ENCODE assay signal across 27 cellular contexts in genomic region chr20:53843645-53844044, GRCh38.
DNase-seq lines count a peak whose midpoint lies in the region; ATAC-seq lines count a peak whose summit lies in the region.
"Had no signal": no experiment of that assay in that cellular context is flagged by ENCODE, and none has a peak within 500 bp of the region (broad histone marks: within the 10 kb centered on the region; RNA-seq: fewer than 3 reads in every experiment).

No MANE protein-coding gene starts in this region.

- no peaks in the 10 kb centered on the region for H3K36me3 Mint-ChIP-seq in CD4-positive, CD25-positive, alpha-beta regulatory T cell
- peaks cover 0 to 3% (median 0%) of the 10 kb centered on the region in 3 donors for H3K36me3 Mint-ChIP-seq in CD8-positive, alpha-beta memory T cell
- peaks cover 2% of the 10 kb centered on the region for H3K36me3 Mint-ChIP-seq in activated T-helper 1 cell treated with anti-CD3 and anti-CD28 coated beads, Interleukin-12 subunit alpha, Interleukin-12 subunit beta, Interleukin-2, Interleukin-4 antibody, amounts not matched to agents 30 ng/mL and 10 ng/mL and 1 ng/mL, durations not matched to agents 14 hours and 24 hours and 36 hours (ENCODE audit: low read depth)
- peaks cover 0 to 9% (median 0%) of the 10 kb centered on the region in 5 donors for H3K36me3 Mint-ChIP-seq in naive thymus-derived CD4-positive, alpha-beta T cell

- no peak overlapping the region for H3K4me3 ChIP-seq in CD4-positive, CD25-positive, alpha-beta regulatory T cell (ENCODE audit: low read depth, low read length)
- H3K4me3 ChIP-seq in CD8-positive, alpha-beta memory T cell (ENCODE audit: low read length), result no peak overlapping the region
- no peak overlapping the region for H3K4me3 ChIP-seq in naive thymus-derived CD4-positive, alpha-beta T cell (ENCODE audit: low read length)
- H3K4me3 ChIP-seq: BLaER1 treated with 17β-estradiol and CSF1 and Interleukin-3, amounts not matched to agents 10 nM and 100 nM; body of pancreas; GM23248; left lung; smooth muscle cell; tibial artery; vagina had no signal

- no peaks in the 10 kb centered on the region for H3K36me3 ChIP-seq in CD4-positive, CD25-positive, alpha-beta regulatory T cell (ENCODE audit: control insufficient read depth, insufficient read depth, low read length)
- no peaks in the 10 kb centered on the region for H3K36me3 ChIP-seq in CD8-positive, alpha-beta memory T cell (ENCODE audit: insufficient read depth, low read length)
- H3K36me3 ChIP-seq in naive thymus-derived CD4-positive, alpha-beta T cell (ENCODE audit: control insufficient read depth in 2 of 3, insufficient read depth in 3 of 3, low read length in 3 of 3), result no peaks in the 10 kb centered on the region
- H3K36me3 ChIP-seq: BLaER1 treated with 17β-estradiol and CSF1 and Interleukin-3, amounts not matched to agents 10 nM and 100 nM; left lung; tibial artery; vagina had no signal

- DNase-seq in CD4-positive, CD25-positive, alpha-beta regulatory T cell, result no peak
- DNase-seq in CD8-positive, alpha-beta memory T cell, result no peak
- DNase-seq in activated T-helper 1 cell treated with anti-CD3 and anti-CD28 coated beads, Interleukin-12 subunit alpha, Interleukin-12 subunit beta, Interleukin-2, Interleukin-4 antibody, amounts not matched to agents 30 ng/mL and 10 ng/mL and 1 ng/mL, durations not matched to agents 14 hours and 24 hours and 36 hours (ENCODE audit: low spot score), result no peak
- no peak for DNase-seq in naive thymus-derived CD4-positive, alpha-beta T cell
- DNase-seq in NCI-H187 treated with DMSO at 0.1 percent for 48 hours (lab: John Stamatoyannopoulos, UW), result no peak
- DNase-seq in NCI-H82 (lab: John Stamatoyannopoulos, UW), result no peak
- DNase-seq in midbrain (lab: John Stamatoyannopoulos, UW), result no peak
- DNase-seq: activated CD8-positive, alpha-beta memory T cell treated with anti-CD3 and anti-CD28 coated beads for 24 hours; activated gamma-delta T cell treated with Interleukin-2 at 50 U/mL for 16 hours; activated T-cell treated with anti-CD3 and anti-CD28 coated beads, Interleukin-2, amount 50 U/mL, for 4 hours; body of pancreas; dermis blood vessel endothelial cell; glutamatergic neuron; GM23248; left lung; mesenchymal stem cell; NCI-H446; NCI-H774; right cardiac atrium; stimulated activated CD4-positive, alpha-beta T cell treated with anti-CD3 and anti-CD28 coated beads, Interleukin-2, amount 100 ng/mL, for 24 hours; stimulated activated CD8-positive, alpha-beta memory T cell treated with anti-CD3 and anti-CD28 coated beads, Interleukin-4, amount 100 ng/mL, for 48 hours; tibial artery had no signal

- no peaks in the 10 kb centered on the region for H3K9me3 ChIP-seq in CD4-positive, CD25-positive, alpha-beta regulatory T cell (ENCODE audit: control insufficient read depth in 2 of 2, low read length in 2 of 2)
- H3K9me3 ChIP-seq in CD8-positive, alpha-beta memory T cell (ENCODE audit: low read length), result no peaks in the 10 kb centered on the region
- H3K9me3 ChIP-seq in naive thymus-derived CD4-positive, alpha-beta T cell (ENCODE audit: control insufficient read depth in 2 of 3, low read length in 3 of 3), result no peaks in the 10 kb centered on the region
- H3K9me3 ChIP-seq: body of pancreas, left lung, tibial artery, vagina had no signal

- no peak overlapping the region for H3K4me3 Mint-ChIP-seq in CD4-positive, CD25-positive, alpha-beta regulatory T cell
- peak overlapping the region in 1 of 7 donors; percentile 72 for H3K4me3 Mint-ChIP-seq in CD8-positive, alpha-beta memory T cell
- no peak overlapping the region for H3K4me3 Mint-ChIP-seq in activated T-helper 1 cell treated with anti-CD3 and anti-CD28 coated beads, Interleukin-12 subunit alpha, Interleukin-12 subunit beta, Interleukin-2, Interleukin-4 antibody, amounts not matched to agents 30 ng/mL and 10 ng/mL and 1 ng/mL, durations not matched to agents 14 hours and 24 hours and 36 hours
- H3K4me3 Mint-ChIP-seq in naive thymus-derived CD4-positive, alpha-beta T cell, result peak overlapping the region in 4 of 10 donors; percentile 42 to 78 (median 70)

- peaks cover 36% of the 10 kb centered on the region for H3K4me1 ChIP-seq in CD4-positive, CD25-positive, alpha-beta regulatory T cell (ENCODE audit: control insufficient read depth, insufficient read depth, low read length, poor library complexity, severe bottlenecking)
- peaks cover 94% of the 10 kb centered on the region for H3K4me1 ChIP-seq in CD8-positive, alpha-beta memory T cell (ENCODE audit: insufficient read depth, low read length)
- H3K4me1 ChIP-seq in naive thymus-derived CD4-positive, alpha-beta T cell (ENCODE audit: control insufficient read depth in 2 of 2, insufficient read depth in 2 of 2, low read length in 2 of 2), result peaks cover 80 to 85% of the 10 kb centered on the region in 2 donors
- H3K4me1 ChIP-seq: tibial artery had no signal

- intact Hi-C loops in activated T-helper 1 cell treated with anti-CD3 and anti-CD28 coated beads, Interleukin-12 subunit alpha, Interleukin-12 subunit beta, Interleukin-2, Interleukin-4 antibody, amounts not matched to agents 30 ng/mL and 10 ng/mL and 1 ng/mL, durations not matched to agents 14 hours and 24 hours and 36 hours (cut with micrococcal nuclease), result loop anchor here (2.0 kb wide), 2 partner anchors 15 to 49 kb away; no protein-coding TSS in a partner anchor
- intact Hi-C loops in naive thymus-derived CD4-positive, alpha-beta T cell (cut with micrococcal nuclease), result loop anchor here (1.0 to 5.0 kb wide), 3 partner anchors 15 to 136 kb away; no protein-coding TSS in a partner anchor

- POLR2A ChIA-PET in CD8-positive, alpha-beta memory T cell (lab: Charles Lee), result interaction anchor here (0.6 to 1.1 kb wide), 4 partner anchors 30 to 261 kb away, joined by 3 to 6 read pairs (median 4); no protein-coding TSS in a partner anchor
- POLR2A ChIA-PET in naive thymus-derived CD4-positive, alpha-beta T cell (lab: Charles Lee), result interaction anchor here (0.6 to 1.9 kb wide), 8 partner anchors 9 to 190 kb away, joined by 3 to 7 read pairs (median 4); no protein-coding TSS in a partner anchor

- no peaks in the 10 kb centered on the region for H3K27me3 ChIP-seq in CD4-positive, CD25-positive, alpha-beta regulatory T cell (ENCODE audit: control insufficient read depth, insufficient read depth, low read length)
- H3K27me3 ChIP-seq in CD8-positive, alpha-beta memory T cell (ENCODE audit: insufficient read depth, low read length, poor library complexity, severe bottlenecking), result no peaks in the 10 kb centered on the region
- H3K27me3 ChIP-seq in naive thymus-derived CD4-positive, alpha-beta T cell (ENCODE audit: control insufficient read depth in 2 of 2, insufficient read depth in 2 of 2, low read length in 2 of 2), result no peaks in the 10 kb centered on the region
- H3K27me3 ChIP-seq: BLaER1 treated with 17β-estradiol and CSF1 and Interleukin-3, amounts not matched to agents 10 nM and 100 nM; body of pancreas; left lung; tibial artery; vagina had no signal

- peak overlapping the region in 2 of 3 donors; percentile 79 to 98 for H3K27ac Mint-ChIP-seq in CD4-positive, CD25-positive, alpha-beta regulatory T cell
- H3K27ac Mint-ChIP-seq in CD8-positive, alpha-beta memory T cell, result peak overlapping the region in 7 of 8 donors; percentile 41 to 99 (median 91)
- peak overlapping the region; percentile 8 for H3K27ac Mint-ChIP-seq in activated T-helper 1 cell treated with anti-CD3 and anti-CD28 coated beads, Interleukin-12 subunit alpha, Interleukin-12 subunit beta, Interleukin-2, Interleukin-4 antibody, amounts not matched to agents 30 ng/mL and 10 ng/mL and 1 ng/mL, durations not matched to agents 14 hours and 24 hours and 36 hours
- H3K27ac Mint-ChIP-seq in naive thymus-derived CD4-positive, alpha-beta T cell, result peak overlapping the region in 8 of 9 donors; percentile 9 to 92 (median 88)

- H3K4me1 Mint-ChIP-seq in CD4-positive, CD25-positive, alpha-beta regulatory T cell, result peaks cover 48 to 85% (median 64%) of the 10 kb centered on the region in 4 donors
- peaks cover 82 to 94% (median 92%) of the 10 kb centered on the region in 3 donors for H3K4me1 Mint-ChIP-seq in CD8-positive, alpha-beta memory T cell
- H3K4me1 Mint-ChIP-seq in activated T-helper 1 cell treated with anti-CD3 and anti-CD28 coated beads, Interleukin-12 subunit alpha, Interleukin-12 subunit beta, Interleukin-2, Interleukin-4 antibody, amounts not matched to agents 30 ng/mL and 10 ng/mL and 1 ng/mL, durations not matched to agents 14 hours and 24 hours and 36 hours (ENCODE audit: low read depth), result peaks cover 84% of the 10 kb centered on the region
- peaks cover 59 to 95% (median 85%) of the 10 kb centered on the region in 7 donors for H3K4me1 Mint-ChIP-seq in naive thymus-derived CD4-positive, alpha-beta T cell

- CTCF ChIA-PET in CD8-positive, alpha-beta memory T cell (lab: Charles Lee), result interaction anchor here (1.2 to 3.0 kb wide), 7 partner anchors 13 to 201 kb away, joined by 3 to 11 read pairs (median 5); no protein-coding TSS in a partner anchor
- CTCF ChIA-PET in naive thymus-derived CD4-positive, alpha-beta T cell (lab: Charles Lee), result interaction anchor here (0.7 to 1.4 kb wide), 2 partner anchors 12 to 19 kb away, joined by 3 to 4 read pairs; no protein-coding TSS in a partner anchor

- peaks cover 0 to 4% (median 1%) of the 10 kb centered on the region in 7 donors for H3K9me3 Mint-ChIP-seq in CD4-positive, CD25-positive, alpha-beta regulatory T cell
- H3K9me3 Mint-ChIP-seq in CD8-positive, alpha-beta memory T cell, result peaks cover 0 to 2% (median 0%) of the 10 kb centered on the region in 5 donors
- H3K9me3 Mint-ChIP-seq in activated T-helper 1 cell treated with anti-CD3 and anti-CD28 coated beads, Interleukin-12 subunit alpha, Interleukin-12 subunit beta, Interleukin-2, Interleukin-4 antibody, amounts not matched to agents 30 ng/mL and 10 ng/mL and 1 ng/mL, durations not matched to agents 14 hours and 24 hours and 36 hours, result peaks cover 3% of the 10 kb centered on the region
- peaks cover 0 to 4% (median 0%) of the 10 kb centered on the region in 11 donors for H3K9me3 Mint-ChIP-seq in naive thymus-derived CD4-positive, alpha-beta T cell

- H3K27ac ChIP-seq in CD4-positive, CD25-positive, alpha-beta regulatory T cell (ENCODE audit: insufficient read depth, low read length, poor library complexity, severe bottlenecking), result no peak overlapping the region
- H3K27ac ChIP-seq in CD8-positive, alpha-beta memory T cell (ENCODE audit: low read depth, low read length), result no peak overlapping the region
- H3K27ac ChIP-seq in naive thymus-derived CD4-positive, alpha-beta T cell (ENCODE audit: low read depth, low read length), result no peak overlapping the region
- H3K27ac ChIP-seq: body of pancreas, GM23248, tibial artery, vagina had no signal

- no peak for ATAC-seq in CD4-positive, CD25-positive, alpha-beta regulatory T cell (ENCODE audit: low read depth in 2 of 2)
- ATAC-seq in naive thymus-derived CD4-positive, alpha-beta T cell, result no peak
- ATAC-seq: body of pancreas, esophagus mucosa, left lung, right cardiac atrium had no signal

- H3K27me3 Mint-ChIP-seq in CD4-positive, CD25-positive, alpha-beta regulatory T cell, result no peaks in the 10 kb centered on the region
- H3K27me3 Mint-ChIP-seq in CD8-positive, alpha-beta memory T cell, result no peaks in the 10 kb centered on the region
- peaks cover 2% of the 10 kb centered on the region for H3K27me3 Mint-ChIP-seq in activated T-helper 1 cell treated with anti-CD3 and anti-CD28 coated beads, Interleukin-12 subunit alpha, Interleukin-12 subunit beta, Interleukin-2, Interleukin-4 antibody, amounts not matched to agents 30 ng/mL and 10 ng/mL and 1 ng/mL, durations not matched to agents 14 hours and 24 hours and 36 hours (ENCODE audit: insufficient read depth)
- no peaks in the 10 kb centered on the region for H3K27me3 Mint-ChIP-seq in naive thymus-derived CD4-positive, alpha-beta T cell
- H3K27me3 Mint-ChIP-seq: IgD-negative memory B cell had no signal

Comparison
In these comparisons a context has a peak if more than half of its experiments do, and no peak if none do; other contexts are left out.
1. H3K27ac Mint-ChIP-seq: peak in every context shown above with its lines; median percentile 91 in CD8-positive, alpha-beta memory T cell; 88 in CD4-positive, CD25-positive, alpha-beta regulatory T cell; 88 in naive thymus-derived CD4-positive, alpha-beta T cell; 8 in activated T-helper 1 cell treated with anti-CD3 and anti-CD28 coated beads, Interleukin-12 subunit alpha, Interleukin-12 subunit beta, Interleukin-2, Interleukin-4 antibody, amounts not matched to agents 30 ng/mL and 10 ng/mL and 1 ng/mL, durations not matched to agents 14 hours and 24 hours and 36 hours.